Comparison of ENCODE assay signal across 18 cellular contexts in genomic region chr18:5970032-5970431, GRCh38.
DNase-seq lines count a peak whose midpoint lies in the region; ATAC-seq, FAIRE-seq and TF ChIP-seq lines count a peak whose summit lies in the region.
"Had no signal": no experiment of that assay in that cellular context is flagged by ENCODE, and none has a peak within 500 bp of the region (broad histone marks: within the 10 kb centered on the region; RNA-seq: fewer than 3 reads in every experiment).

No MANE protein-coding gene starts in this region.

- no peaks in the 10 kb centered on the region for H3K36me3 ChIP-seq in mucosa of descending colon (ENCODE audit: low read depth)
- H3K36me3 ChIP-seq in kidney (ENCODE audit: control insufficient read depth in 1 of 2, insufficient read depth in 2 of 2, low read length in 2 of 2): no peaks in the 10 kb centered on the region
- H3K36me3 ChIP-seq: vagina had no signal

- FAIRE-seq in kidney (lab: Jason Lieb, UNC): no peak

- peak; percentile 46 for ATAC-seq in mucosa of descending colon
- ATAC-seq: activated CD8-positive, alpha-beta memory T cell treated with anti-CD3 and anti-CD28 coated beads, Interleukin-2, amount 10 ng/mL, durations not matched to agents 7 days and 5 days; SK-N-SH treated with all-trans-retinoic acid at 6 μM for 48 hours; stimulated activated effector memory CD8-positive, alpha-beta T cell treated with anti-CD3 and anti-CD28 coated beads, Interleukin-12 subunit alpha, Interleukin-12 subunit beta, amount 100 ng/mL, for 72 hours had no signal

- DNase-seq in COLO829 (ENCODE audit: low spot score) (peak; percentile 70), NCI-H510A treated with DMSO at 0.1 percent for 48 hours (lab: John Stamatoyannopoulos, UW) (peak; percentile 53), epidermal melanocyte (ENCODE audit: insufficient read length, low spot score) (peak; percentile 41), mucosa of descending colon (peak in 1 of 3 donors; percentile 17), NCI-H2029 (lab: John Stamatoyannopoulos, UW) (no peak), foreskin fibroblast (no peak), NCI-H446 treated with DMSO at 0.1 percent for 48 hours (lab: John Stamatoyannopoulos, UW) (no peak), kidney (no peak)
- DNase-seq: activated CD8-positive, alpha-beta memory T cell treated with anti-CD3 and anti-CD28 coated beads, Interleukin-2, amount 10 ng/mL, durations not matched to agents 7 days and 5 days; activated gamma-delta T cell; erythroblast; kidney glomerular epithelial cell; NCI-H1436; PC-9 had no signal

- no peak overlapping the region for H3K9ac ChIP-seq in kidney (ENCODE audit: low read length in 2 of 2)

- H3K4me3 ChIP-seq in mucosa of descending colon: no peak overlapping the region
- no peak overlapping the region for H3K4me3 ChIP-seq in foreskin fibroblast (ENCODE audit: low read depth in 1 of 2, low read length in 2 of 2)
- no peak overlapping the region for H3K4me3 ChIP-seq in kidney (ENCODE audit: low read length in 2 of 2)
- H3K4me3 ChIP-seq: coronary artery, PC-9, vagina had no signal

- no peak overlapping the region for H3K27ac ChIP-seq in kidney (ENCODE audit: low read depth in 2 of 2, low read length in 2 of 2)
- H3K27ac ChIP-seq: coronary artery, PC-9, vagina had no signal

- TF ChIP-seq CTCF in mucosa of descending colon (IDR thresholded peaks at IDR 0.05): no peak
- TF ChIP-seq CTCF in foreskin fibroblast (IDR thresholded peaks at IDR 0.05; ENCODE audit: low read depth, low read length): no peak
- TF ChIP-seq CTCF in kidney (IDR thresholded peaks at IDR 0.05; ENCODE audit: borderline replicate concordance, extremely low read depth, insufficient read depth): no peak

- H3K4me1 ChIP-seq in mucosa of descending colon (ENCODE audit: low read depth) (peaks cover 2% of the 10 kb centered on the region), kidney (ENCODE audit: control insufficient read depth in 1 of 2, insufficient read depth in 1 of 2, low read depth in 1 of 2, low read length in 2 of 2) (no peaks in the 10 kb centered on the region)
- H3K4me1 ChIP-seq: vagina had no signal

- intact Hi-C loops in mucosa of descending colon (cut with DNase I, micrococcal nuclease): no loop called here
- intact Hi-C loops in kidney (cut with DNase I): no loop called here

- H3K9me3 ChIP-seq in mucosa of descending colon (no peaks in the 10 kb centered on the region), kidney (ENCODE audit: control insufficient read depth in 1 of 2, low read length in 2 of 2) (no peaks in the 10 kb centered on the region)
- H3K9me3 ChIP-seq: vagina had no signal

Comparison
In these comparisons a context has a peak if more than half of its experiments do, and no peak if none do; other contexts are left out.
1. DNase-seq: peak in COLO829 (single experiment), NCI-H510A treated with DMSO at 0.1 percent for 48 hours (single experiment) and epidermal melanocyte (single experiment); none in NCI-H2029 (single experiment), foreskin fibroblast (0 of 2), NCI-H446 treated with DMSO at 0.1 percent for 48 hours (single experiment) and kidney (single experiment).